Comparison of ENCODE assay signal across 8 cellular contexts in the genomic region with DNA sequence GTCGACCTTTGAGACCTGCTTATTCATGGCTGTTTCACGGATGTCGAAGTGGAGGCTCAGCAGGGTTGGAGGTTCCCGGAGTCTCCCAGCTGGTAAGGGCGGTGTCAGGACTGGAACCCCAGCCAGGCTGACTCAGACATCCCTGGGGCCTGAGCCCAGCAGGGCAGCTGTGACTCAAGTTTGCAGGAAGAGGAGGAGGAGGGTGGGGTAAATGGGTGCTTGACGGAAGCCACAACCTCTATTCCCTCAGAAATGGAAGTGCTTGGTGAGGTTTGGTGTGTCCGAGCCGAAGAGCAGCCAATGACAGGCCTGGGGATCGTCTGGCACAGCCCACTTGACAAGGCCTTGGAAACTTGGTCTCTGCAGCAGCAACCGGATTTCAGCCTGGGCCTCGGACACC. TPM values are rescaled to one million over a fixed set of nuclear protein-coding genes. Genes with fewer than 3 reads are reported as not detected.
A peak's percentile ranks its signal among the peaks of the same experiment; 100 is the strongest.
DNase-seq lines count a peak whose midpoint lies in the region; ATAC-seq, FAIRE-seq and TF ChIP-seq lines count a peak whose summit lies in the region.
"Not testable (repeated sequence)": the region's sequence is repeated elsewhere in the genome, so short reads cannot be mapped to it uniquely, and the experiment has no call there.

No MANE protein-coding gene starts in this region.

- H3K4me2 ChIP-seq in HCT116 (ENCODE audit: low read length) = not testable (repeated sequence)

- not testable (repeated sequence) for H3K4me1 ChIP-seq in HCT116 (ENCODE audit: control insufficient read depth in 1 of 2, insufficient read depth in 2 of 2, low read length in 2 of 2); foreskin keratinocyte; heart left ventricle; right cardiac atrium (ENCODE audit: control insufficient read depth, insufficient read depth, low read length); mucosa of descending colon (ENCODE audit: low read depth); gastrocnemius medialis; aorta (ENCODE audit: control insufficient read depth in 1 of 2, insufficient read depth in 2 of 2, low read length in 2 of 2)

- not testable (repeated sequence) for H3K9ac ChIP-seq in HCT116 (ENCODE audit: low read length)

- intact Hi-C loops in HCT116 (cut with micrococcal nuclease); heart left ventricle (cut with DNase I); right cardiac atrium (cut with DNase I); mucosa of descending colon (cut with DNase I, micrococcal nuclease); gastrocnemius medialis (cut with DNase I; ENCODE audit: low total_unique reads); aorta (cut with DNase I): not testable (repeated sequence)

- not testable (repeated sequence) for TF ChIP-seq POLR2A in HCT116 (IDR thresholded peaks at IDR 0.05; ENCODE audit: borderline replicate concordance, extremely low read depth, insufficient read depth, insufficient read length); heart left ventricle (IDR thresholded peaks at IDR 0.05); gastrocnemius medialis (IDR thresholded peaks at IDR 0.05)

- H3K9me3 ChIP-seq in HCT116 (ENCODE audit: control insufficient read depth in 1 of 2, insufficient read depth in 1 of 2, low read depth in 1 of 2, low read length in 2 of 2); heart left ventricle; right cardiac atrium (ENCODE audit: control insufficient read depth, low read length); mucosa of descending colon; gastrocnemius medialis; aorta (ENCODE audit: control insufficient read depth, low read length): not testable (repeated sequence)

- FAIRE-seq in RCC 7860 (lab: Jason Lieb, UNC) = peak; percentile 89

- DNase-seq in HCT116 (ENCODE audit: low read depth, low spot score); RCC 7860 (ENCODE audit: low spot score); foreskin keratinocyte; heart left ventricle; right cardiac atrium; mucosa of descending colon; gastrocnemius medialis; aorta: not testable (repeated sequence)

- CTCF ChIA-PET in HCT116 (lab: Charles Lee) = not testable (repeated sequence)

- not testable (repeated sequence) for TF ChIP-seq RAD21 in HCT116 (IDR thresholded peaks at IDR 0.05; ENCODE audit: low read depth)

- H3K4me3 ChIP-seq in HCT116 (replicated peaks in 1 of 2; ENCODE audit: low read depth in 1 of 2, low read length in 2 of 2); heart left ventricle; right cardiac atrium (ENCODE audit: low read length); mucosa of descending colon; gastrocnemius medialis; aorta (ENCODE audit: low read length in 2 of 2): not testable (repeated sequence)

- H3K27me3 ChIP-seq in HCT116 (ENCODE audit: insufficient read depth, low read length); foreskin keratinocyte; heart left ventricle; right cardiac atrium (ENCODE audit: control insufficient read depth, insufficient read depth); gastrocnemius medialis; aorta (ENCODE audit: control insufficient read depth in 1 of 2, insufficient read depth in 2 of 2, low read length in 1 of 2): not testable (repeated sequence)

- POLR2A ChIA-PET in HCT116 (lab: Charles Lee) = not testable (repeated sequence)

- not testable (repeated sequence) for H2AFZ ChIP-seq in HCT116 (ENCODE audit: low read depth, low read length, poor library complexity, severe bottlenecking)

- ATAC-seq in HCT116 (peak; percentile 58), foreskin keratinocyte (peak; percentile 86), heart left ventricle (peak; percentile 10 to 74 (median 66)), right cardiac atrium (peak; percentile 58 to 75), mucosa of descending colon (peak; percentile 77), gastrocnemius medialis (peak; percentile 45 to 47), aorta (ENCODE audit: low FRiP score) (peak; percentile 77)

- H3K36me3 ChIP-seq in HCT116 (ENCODE audit: control insufficient read depth in 1 of 2, insufficient read depth in 2 of 2, low read length in 2 of 2); heart left ventricle; mucosa of descending colon (ENCODE audit: low read depth); gastrocnemius medialis; aorta (ENCODE audit: control insufficient read depth in 1 of 2, insufficient read depth in 2 of 2, low read length in 1 of 2): not testable (repeated sequence)

- in situ Hi-C loops in gastrocnemius medialis (cut with MboI; ENCODE audit: low sequenced_read_pairs in 4 of 4) = not testable (repeated sequence)

- H4K20me1 ChIP-seq in HCT116 (ENCODE audit: insufficient read depth) = not testable (repeated sequence)

- RAD21 ChIA-PET in HCT116 (lab: Charles Lee; ENCODE audit: low non-redundant PET in 1 of 2, low total read pairs in 2 of 2, uncharacterized antibody in 2 of 2, unreplicated experiment in 2 of 2) = not testable (repeated sequence)

- TF ChIP-seq CTCF in HCT116 (IDR thresholded peaks at IDR 0.05 in 2 of 3, conservative IDR thresholded peaks at IDR 0.05 in 1 of 3; ENCODE audit: borderline replicate concordance in 1 of 3, insufficient read depth in 1 of 3, low read depth in 2 of 3, low read length in 2 of 3); foreskin keratinocyte (conservative IDR thresholded peaks at IDR 0.05); heart left ventricle (IDR thresholded peaks at IDR 0.05); mucosa of descending colon (IDR thresholded peaks at IDR 0.05); gastrocnemius medialis (IDR thresholded peaks at IDR 0.05 in 4 of 5, conservative IDR thresholded peaks at IDR 0.05 in 1 of 5): not testable (repeated sequence)

- not testable (repeated sequence) for H3K27ac ChIP-seq in HCT116 (ENCODE audit: low read depth, low read length); foreskin keratinocyte; heart left ventricle; right cardiac atrium (ENCODE audit: low read length); gastrocnemius medialis; aorta (ENCODE audit: low read depth in 1 of 2, low read length in 2 of 2)

- not testable (repeated sequence) for H3K9me2 ChIP-seq in HCT116 (ENCODE audit: insufficient read depth)

- BruUV-seq in HCT116 (replicated peaks; lab: Mats Ljungman, UMichigan) = not testable (repeated sequence)

- no CpG with 5 or more reads among the region's 11 CpGs for WGBS in heart left ventricle, 4 donors
- no CpG with 5 or more reads among the region's 11 CpGs for WGBS in right cardiac atrium
- WGBS in aorta, 2 donors = no CpG with 5 or more reads among the region's 11 CpGs

- H3K79me2 ChIP-seq in HCT116 (ENCODE audit: insufficient read depth, low read length) = not testable (repeated sequence)

RNA-seq across cellular contexts. Expression of gene EPN2, which starts 17.8 kb away (rescaled TPM):
- total RNA-seq in HCT116 (2021; ENCODE audit: unreplicated experiment) = 73.1 TPM
- 40.3 and 44.9 TPM in 2 replicates for polyA plus RNA-seq in HCT116 (2012)
- total RNA-seq in foreskin keratinocyte = 25.8 and 27.6 TPM in 2 replicates
- 13.9 and 15.0 TPM in 2 replicates for polyA plus RNA-seq in foreskin keratinocyte
- total RNA-seq in heart left ventricle = 100 to 1,000 TPM in 1 of 9 donors, 10 to 100 TPM in 8; 43.9 to 114 (median 73.9) TPM
- 10 to 100 TPM; 26.4 to 37.9 TPM for polyA plus RNA-seq in heart left ventricle
- 100 to 1,000 TPM in 3 of 4 donors, 10 to 100 TPM in 1; 83.3 to 138 (median 121) TPM for total RNA-seq in right cardiac atrium
- 50.2 TPM for polyA plus RNA-seq in right cardiac atrium
- total RNA-seq in mucosa of descending colon = 10 to 100 TPM; 32.6 to 75.8 (median 45.0) TPM
- total RNA-seq in gastrocnemius medialis = 10 to 100 TPM; 18.9 to 31.8 (median 26.2) TPM
- total RNA-seq in aorta = 10 to 100 TPM; 56.1 to 67.7 TPM
- polyA plus RNA-seq in aorta = 10 to 100 TPM in 1 of 2 donors, 1 to 10 TPM in 1; 8.6 to 24.1 TPM
